Comparison of ENCODE assay signal across 1 cellular context in genomic region chr2:85811850-85812735, GRCh38.
TF ChIP-seq lines count a peak whose summit lies in the region.

No MANE protein-coding gene starts in this region.

TF ChIP-seq in IMR-90, 13 proteins besides CTCF, POLR2A, EP300 and RAD21:
- TF ChIP-seq MAZ (IDR thresholded peaks at IDR 0.05; ENCODE audit: borderline replicate concordance, low read depth, low read length) (no peak), MAFK (IDR thresholded peaks at IDR 0.05; ENCODE audit: low read depth, low read length) (no peak), BHLHE40 (IDR thresholded peaks at IDR 0.05; ENCODE audit: low read depth, low read length) (no peak), MXI1 (IDR thresholded peaks at IDR 0.05; ENCODE audit: borderline replicate concordance, low read depth, low read length) (no peak), ELK1 (IDR thresholded peaks at IDR 0.05; ENCODE audit: borderline replicate concordance, low read depth, low read length) (no peak), USF2 (IDR thresholded peaks at IDR 0.05; ENCODE audit: low read depth, low read length) (no peak), CEBPB (IDR thresholded peaks at IDR 0.05; ENCODE audit: low read depth, low read length) (no peak), CHD1 (IDR thresholded peaks at IDR 0.05; ENCODE audit: low read depth, low read length) (no peak), RFX5 (IDR thresholded peaks at IDR 0.05; ENCODE audit: low read depth, low read length) (no peak), RCOR1 (IDR thresholded peaks at IDR 0.05; ENCODE audit: insufficient replicate concordance, low read length) (no peak)
